8 cellular contexts compared by ENCODE assay signal in the genomic region with DNA sequence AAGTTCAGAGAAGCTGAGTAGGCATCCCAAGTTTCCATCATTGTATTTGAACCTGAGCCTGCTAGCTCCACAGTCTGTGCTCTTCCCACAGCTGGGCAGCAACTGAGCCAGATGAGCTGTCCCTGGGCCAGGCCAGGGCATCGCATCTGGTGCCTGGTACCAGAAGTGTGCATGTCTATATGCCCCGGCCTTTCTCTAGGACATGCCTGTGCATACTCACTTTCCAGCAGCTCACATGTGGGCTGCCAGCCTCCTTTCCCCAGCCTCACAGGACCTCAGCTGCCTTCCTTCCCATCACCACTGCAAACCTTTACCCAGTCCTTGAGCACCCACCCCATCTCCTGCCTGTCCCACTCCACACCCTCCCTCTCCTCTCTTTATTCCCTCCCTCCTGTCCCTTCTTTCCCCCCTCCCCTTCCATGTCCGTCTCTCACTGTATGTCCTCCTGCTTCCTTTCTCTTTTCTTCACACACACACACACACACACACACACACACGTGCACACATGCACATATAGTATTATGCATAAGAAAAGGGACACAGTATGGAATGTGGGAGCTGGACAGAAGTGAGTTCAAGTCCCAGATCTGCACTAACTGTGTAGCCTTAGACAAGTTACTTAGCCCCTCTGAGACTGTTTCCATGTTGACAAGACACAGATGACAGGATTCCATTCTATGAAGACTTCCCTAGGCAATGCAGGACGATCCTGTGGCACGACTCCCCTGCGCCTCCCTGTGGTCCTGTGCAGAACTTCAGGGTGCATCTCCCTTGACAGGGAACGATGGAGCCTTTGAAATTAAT. TPM values are rescaled to one million over a fixed set of nuclear protein-coding genes. Genes with fewer than 3 reads are reported as not detected.
DNase-seq lines count a peak whose midpoint lies in the region; ATAC-seq and TF ChIP-seq lines count a peak whose summit lies in the region.

No MANE protein-coding gene starts in this region.

- DNase-seq in Daoy (ENCODE audit: low read depth) (peak; percentile 37), HT-29 (ENCODE audit: low spot score) (peak; percentile 65), SJCRH30 (peak; percentile 12 to 41), cardiac septum (ENCODE audit: low spot score) (peak; percentile 76), retina (peak; percentile 70)
- DNase-seq in activated naive CD4-positive, alpha-beta T cell treated with anti-CD3 and anti-CD28 coated beads for 36 hours: peak; percentile 86

- peak; percentile 86 for ATAC-seq in GM21390 (IDR thresholded peaks at IDR 0.05; ENCODE audit: unreplicated experiment)
- no peak for ATAC-seq in gastroesophageal sphincter

- no peaks in the 10 kb centered on the region for H3K9me3 Mint-ChIP-seq in activated naive CD4-positive, alpha-beta T cell treated with anti-CD3 and anti-CD28 coated beads for 36 hours

- no peaks in the 10 kb centered on the region for H3K36me3 Mint-ChIP-seq in activated naive CD4-positive, alpha-beta T cell treated with anti-CD3 and anti-CD28 coated beads for 36 hours (ENCODE audit: low read depth)

- no peaks in the 10 kb centered on the region for H3K27me3 Mint-ChIP-seq in activated naive CD4-positive, alpha-beta T cell treated with anti-CD3 and anti-CD28 coated beads for 36 hours (ENCODE audit: low read depth)

- TF ChIP-seq POLR2A in gastroesophageal sphincter (IDR thresholded peaks at IDR 0.05): no peak

- intact Hi-C loops in activated naive CD4-positive, alpha-beta T cell treated with anti-CD3 and anti-CD28 coated beads for 36 hours (cut with micrococcal nuclease): loop anchor here (1.0 to 2.0 kb wide), 4 partner anchors 28 to 146 kb away; no protein-coding TSS in a partner anchor
- intact Hi-C loops in cardiac septum (cut with DNase I): no loop called here

- H3K36me3 ChIP-seq in SJCRH30 (no peaks in the 10 kb centered on the region), gastroesophageal sphincter (no peaks in the 10 kb centered on the region)

- H3K9me3 ChIP-seq in SJCRH30 (replicated peaks): no peaks in the 10 kb centered on the region
- H3K9me3 ChIP-seq in gastroesophageal sphincter: no peaks in the 10 kb centered on the region

- WGBS in gastroesophageal sphincter (ENCODE audit: low coverage in 1 of 2), 2 donors: 17 to 29% methylated on average over 1 to 5 of the region's 8 CpGs

- H3K27ac ChIP-seq in SJCRH30: no peak overlapping the region
- no peak overlapping the region for H3K27ac ChIP-seq in gastroesophageal sphincter

- H3K4me3 Mint-ChIP-seq in activated naive CD4-positive, alpha-beta T cell treated with anti-CD3 and anti-CD28 coated beads for 36 hours: no peak overlapping the region

- H3K4me1 Mint-ChIP-seq in activated naive CD4-positive, alpha-beta T cell treated with anti-CD3 and anti-CD28 coated beads for 36 hours (ENCODE audit: low read depth): no peaks in the 10 kb centered on the region

- CTCF ChIA-PET in activated naive CD4-positive, alpha-beta T cell treated with anti-CD3 and anti-CD28 coated beads for 36 hours (lab: Charles Lee): interaction anchor here (0.6 to 4.7 kb wide), 21 partner anchors 10 to 346 kb away, joined by 3 to 48 read pairs (median 4); partner anchors contain the start of genes CDHR1 and GHITM

- H3K27me3 ChIP-seq in SJCRH30 (no peaks in the 10 kb centered on the region), gastroesophageal sphincter (peaks cover 48% of the 10 kb centered on the region)

- H3K4me3 ChIP-seq in SJCRH30 (no peak overlapping the region), gastroesophageal sphincter (no peak overlapping the region)

- TF ChIP-seq CTCF in gastroesophageal sphincter (IDR thresholded peaks at IDR 0.05): peak in 1 of 4 experiments; percentile 39

- H3K27ac Mint-ChIP-seq in activated naive CD4-positive, alpha-beta T cell treated with anti-CD3 and anti-CD28 coated beads for 36 hours: no peak overlapping the region

- H3K4me1 ChIP-seq in SJCRH30: no peaks in the 10 kb centered on the region
- H3K4me1 ChIP-seq in gastroesophageal sphincter: no peaks in the 10 kb centered on the region

- no peak for TF ChIP-seq EP300 in gastroesophageal sphincter (IDR thresholded peaks at IDR 0.05)

RNA-seq across cellular contexts. Expression of gene CDHR1, which starts 10.9 kb away (rescaled TPM):
- not detected in 2 replicates for total RNA-seq in Daoy (2014; rRNA removed; shearing (Covaris generic))
- not detected in 2 replicates for total RNA-seq in HT-29 (2014; rRNA removed; shearing (Covaris generic))
- total RNA-seq in SJCRH30 (2014; rRNA removed; shearing (Covaris generic)): 0.10 TPM in 1 of 2 replicates, not detected in the other
- 1 to 10 TPM in 1 of 2 experiments, under 1 TPM in 1; 0.37 to 1.4 TPM for total RNA-seq in activated naive CD4-positive, alpha-beta T cell treated with anti-CD3 and anti-CD28 coated beads for 36 hours
- total RNA-seq in cardiac septum (1.3 TPM), gastroesophageal sphincter (under 1 TPM in 2 of 4 donors, not detected in 2; 0.10 to 0.67 TPM)

RNA-seq across cellular contexts. Expression of gene LRIT2, which starts 20.1 kb away (rescaled TPM):
- total RNA-seq in Daoy (2014; rRNA removed; shearing (Covaris generic)): not detected in 2 replicates
- total RNA-seq in HT-29 (2014; rRNA removed; shearing (Covaris generic)): not detected in 2 replicates
- total RNA-seq in SJCRH30 (2014; rRNA removed; shearing (Covaris generic)): not detected in 2 replicates
- total RNA-seq in activated naive CD4-positive, alpha-beta T cell treated with anti-CD3 and anti-CD28 coated beads for 36 hours: not detected
- total RNA-seq in cardiac septum (not detected), gastroesophageal sphincter (not detected)

RNA-seq across cellular contexts. Expression of gene GPR15LG, which starts 31.6 kb away (rescaled TPM):
- not detected in 2 replicates for total RNA-seq in Daoy (2014; rRNA removed; shearing (Covaris generic))
- not detected in 2 replicates for total RNA-seq in HT-29 (2014; rRNA removed; shearing (Covaris generic))
- not detected in 2 replicates for total RNA-seq in SJCRH30 (2014; rRNA removed; shearing (Covaris generic))
- not detected for total RNA-seq in activated naive CD4-positive, alpha-beta T cell treated with anti-CD3 and anti-CD28 coated beads for 36 hours
- total RNA-seq in cardiac septum (not detected), gastroesophageal sphincter (10 to 100 TPM in 1 of 4 donors, 1 to 10 TPM in 1, not detected in 2; 1.2 to 10.1 TPM)

RNA-seq across cellular contexts. Expression of gene LRIT1, which starts 36.1 kb away (rescaled TPM):
- total RNA-seq in Daoy (2014; rRNA removed; shearing (Covaris generic)): not detected in 2 replicates
- not detected in 2 replicates for total RNA-seq in HT-29 (2014; rRNA removed; shearing (Covaris generic))
- total RNA-seq in SJCRH30 (2014; rRNA removed; shearing (Covaris generic)): not detected in 2 replicates
- total RNA-seq in activated naive CD4-positive, alpha-beta T cell treated with anti-CD3 and anti-CD28 coated beads for 36 hours: not detected
- total RNA-seq in cardiac septum (not detected), gastroesophageal sphincter (under 1 TPM in 1 of 4 donors, not detected in 3; 0.12 TPM)

RNA-seq across cellular contexts. Expression of gene RGR, which starts 39.6 kb away (rescaled TPM):
- not detected in 2 replicates for total RNA-seq in Daoy (2014; rRNA removed; shearing (Covaris generic))
- total RNA-seq in HT-29 (2014; rRNA removed; shearing (Covaris generic)): not detected in 2 replicates
- total RNA-seq in SJCRH30 (2014; rRNA removed; shearing (Covaris generic)): 0.58 and 1.1 TPM in 2 replicates
- total RNA-seq in activated naive CD4-positive, alpha-beta T cell treated with anti-CD3 and anti-CD28 coated beads for 36 hours: not detected
- not detected for total RNA-seq in cardiac septum
- 1 to 10 TPM in 2 of 4 donors, not detected in 2; 1.1 to 2.6 TPM for total RNA-seq in gastroesophageal sphincter

Comparison
In these comparisons a context has a peak if more than half of its experiments do, and no peak if none do; other contexts are left out.
1. DNase-seq: peak in every context shown above with its lines; median percentile 86 in activated naive CD4-positive, alpha-beta T cell treated with anti-CD3 and anti-CD28 coated beads for 36 hours; 76 in cardiac septum; 70 in retina; 65 in HT-29; 37 in Daoy; 26 in SJCRH30.